In genomic region chr6:168990352-168990751, GRCh38 we compare ENCODE assay signal across 18 cellular contexts.
DNase-seq lines count a peak whose midpoint lies in the region; ATAC-seq, FAIRE-seq and TF ChIP-seq lines count a peak whose summit lies in the region.
"Had no signal": no experiment of that assay in that cellular context is flagged by ENCODE, and none has a peak within 500 bp of the region (broad histone marks: within the 10 kb centered on the region; RNA-seq: fewer than 3 reads in every experiment).

No MANE protein-coding gene starts in this region.

- H3K36me3 ChIP-seq in parathyroid adenoma (ENCODE audit: control insufficient read depth, insufficient read depth, low read length): no peaks in the 10 kb centered on the region

- H3K4me3 ChIP-seq in parathyroid adenoma (ENCODE audit: low read depth, low read length): no peak overlapping the region
- H3K4me3 ChIP-seq: A549 had no signal

- no peaks in the 10 kb centered on the region for H3K9me3 Mint-ChIP-seq in HFFc6
- H3K9me3 Mint-ChIP-seq in chondrocyte (ENCODE audit: low read depth): no peaks in the 10 kb centered on the region
- no peaks in the 10 kb centered on the region for H3K9me3 Mint-ChIP-seq in activated T-helper 17 cell treated with anti-CD3 and anti-CD28 coated beads, Interleukin-2, amount 50 U/mL, for 72 hours
- H3K9me3 Mint-ChIP-seq: CD8-positive, alpha-beta T cell had no signal

- H3K4me1 ChIP-seq in parathyroid adenoma: peaks cover 10% of the 10 kb centered on the region
- H3K4me1 ChIP-seq: A549 had no signal

- H3K27ac ChIP-seq in parathyroid adenoma: no peak overlapping the region
- H3K27ac ChIP-seq: A549 had no signal

- H3K36me3 Mint-ChIP-seq in HFFc6 (ENCODE audit: low read depth) (no peaks in the 10 kb centered on the region), chondrocyte (ENCODE audit: low read depth) (no peaks in the 10 kb centered on the region)
- H3K36me3 Mint-ChIP-seq in activated T-helper 17 cell treated with anti-CD3 and anti-CD28 coated beads, Interleukin-2, amount 50 U/mL, for 72 hours (ENCODE audit: low read depth): no peaks in the 10 kb centered on the region
- H3K36me3 Mint-ChIP-seq: CD14-positive monocyte; CD8-positive, alpha-beta T cell had no signal

- no peak overlapping the region for H3K4me2 ChIP-seq in parathyroid adenoma (ENCODE audit: low read length)
- H3K4me2 ChIP-seq: A549 had no signal

- H3K79me2 ChIP-seq in parathyroid adenoma: no peaks in the 10 kb centered on the region

- no peaks in the 10 kb centered on the region for H3K27me3 ChIP-seq in parathyroid adenoma (ENCODE audit: control insufficient read depth, insufficient read depth, low read length)

- no peak for FAIRE-seq in GM19239 (lab: Jason Lieb, UNC)
- FAIRE-seq: A549, D721Med, G401.6, GM12892, H54 had no signal

- no peak for ATAC-seq in HG02588 (IDR thresholded peaks at IDR 0.05; ENCODE audit: unreplicated experiment)
- no peak for ATAC-seq in activated T-helper 17 cell treated with anti-CD3 and anti-CD28 coated beads, Interleukin-2, amount 50 U/mL, for 72 hours (replicated peaks)
- ATAC-seq: A549; CD8-positive, alpha-beta T cell had no signal

- H3K27me3 Mint-ChIP-seq in HFFc6 (ENCODE audit: insufficient read depth): no peaks in the 10 kb centered on the region; the same call in 1 of the 2 replicates
- H3K27me3 Mint-ChIP-seq in chondrocyte (ENCODE audit: low read depth): no peaks in the 10 kb centered on the region
- no peaks in the 10 kb centered on the region for H3K27me3 Mint-ChIP-seq in activated T-helper 17 cell treated with anti-CD3 and anti-CD28 coated beads, Interleukin-2, amount 50 U/mL, for 72 hours

- no peak overlapping the region for H3K9ac ChIP-seq in parathyroid adenoma

- H3K27ac Mint-ChIP-seq in HFFc6: no peak overlapping the region
- no peak overlapping the region for H3K27ac Mint-ChIP-seq in chondrocyte (ENCODE audit: unreplicated experiment)
- no peak overlapping the region for H3K27ac Mint-ChIP-seq in activated T-helper 17 cell treated with anti-CD3 and anti-CD28 coated beads, Interleukin-2, amount 50 U/mL, for 72 hours
- H3K27ac Mint-ChIP-seq: CD14-positive monocyte; CD8-positive, alpha-beta T cell had no signal

- H3K9me3 ChIP-seq in parathyroid adenoma (ENCODE audit: control insufficient read depth, low read length): no peaks in the 10 kb centered on the region
- H3K9me3 ChIP-seq: A549 had no signal

- peak overlapping the region; percentile 3 for H2AFZ ChIP-seq in parathyroid adenoma

- TF ChIP-seq CTCF in HFFc6 (IDR thresholded peaks at IDR 0.05): peak; percentile 40; the same call in 1 of the 2 replicates
- peak; percentile 28 for TF ChIP-seq CTCF in chondrocyte (IDR thresholded peaks at IDR 0.05)
- TF ChIP-seq CTCF in parathyroid adenoma (IDR thresholded peaks at IDR 0.05): no peak

- H3K4me3 Mint-ChIP-seq in HFFc6: no peak overlapping the region
- no peak overlapping the region for H3K4me3 Mint-ChIP-seq in chondrocyte (ENCODE audit: unreplicated experiment)
- no peak overlapping the region for H3K4me3 Mint-ChIP-seq in activated T-helper 17 cell treated with anti-CD3 and anti-CD28 coated beads, Interleukin-2, amount 50 U/mL, for 72 hours
- H3K4me3 Mint-ChIP-seq: CD14-positive monocyte; CD8-positive, alpha-beta T cell had no signal

- DNase-seq in HFFc6 (no peak), chondrocyte (ENCODE audit: low spot score) (no peak), NCI-H146 treated with DMSO at 0.1 percent for 48 hours (lab: John Stamatoyannopoulos, UW; ENCODE audit: unreplicated experiment) (no peak), GM19239 (ENCODE audit: insufficient read length, low spot score) (no peak)
- DNase-seq: CD8-positive, alpha-beta T cell; COR-L47; DMS153; DMS79 treated with DMSO at 0.1 percent for 48 hours; EL had no signal

- H3K4me1 Mint-ChIP-seq in HFFc6 (ENCODE audit: low read depth) (no peaks in the 10 kb centered on the region; the same call in 1 of the 2 replicates), chondrocyte (ENCODE audit: low read depth) (peaks cover 12% of the 10 kb centered on the region)
- no peaks in the 10 kb centered on the region for H3K4me1 Mint-ChIP-seq in activated T-helper 17 cell treated with anti-CD3 and anti-CD28 coated beads, Interleukin-2, amount 50 U/mL, for 72 hours
- H3K4me1 Mint-ChIP-seq: CD14-positive monocyte had no signal
